28 cellular contexts compared by ENCODE assay signal in genomic region chr17:81815646-81815985, GRCh38. TPM values are rescaled to one million over a fixed set of nuclear protein-coding genes. Genes with fewer than 3 reads are reported as not detected.
DNase-seq lines count a peak whose midpoint lies in the region; ATAC-seq, FAIRE-seq and TF ChIP-seq lines count a peak whose summit lies in the region.
"Had no signal": no experiment of that assay in that cellular context is flagged by ENCODE, and none has a peak within 500 bp of the region (broad histone marks: within the 10 kb centered on the region; RNA-seq: fewer than 3 reads in every experiment).

No MANE protein-coding gene starts in this region.

- no peaks in the 10 kb centered on the region for H3K9me3 Mint-ChIP-seq in stimulated activated naive CD8-positive, alpha-beta T cell treated with anti-CD3 and anti-CD28 coated beads, Interleukin-15, amount 100 ng/mL, for 72 hours
- H3K9me3 Mint-ChIP-seq: brain had no signal

- no peak for TF ChIP-seq EP300 in A549 (IDR thresholded peaks at IDR 0.05)

- no peak overlapping the region for H3K4me3 Mint-ChIP-seq in stimulated activated naive CD8-positive, alpha-beta T cell treated with anti-CD3 and anti-CD28 coated beads, Interleukin-15, amount 100 ng/mL, for 72 hours
- H3K4me3 Mint-ChIP-seq: activated CD8-positive, alpha-beta T cell treated with anti-CD3 and anti-CD28 coated beads, Interleukin-2, amount 10 ng/mL, durations not matched to agents 7 days and 5 days; brain had no signal

- peak; percentile 2 to 5; a peak in 3 of 6 replicates for ATAC-seq in A549
- no peak for ATAC-seq in body of pancreas
- peak in 3 of 4 donors; percentile 4 to 12 (median 9) for ATAC-seq in right lobe of liver
- ATAC-seq in stimulated activated naive CD8-positive, alpha-beta T cell treated with anti-CD3 and anti-CD28 coated beads, Interleukin-15, amount 100 ng/mL, for 72 hours = no peak
- ATAC-seq: activated CD8-positive, alpha-beta T cell treated with anti-CD3 and anti-CD28 coated beads, Interleukin-2, amount 10 ng/mL, durations not matched to agents 7 days and 5 days; Right ventricle myocardium inferior had no signal

- H3K27ac ChIP-seq in A549 (peak overlapping the region; percentile 19 to 67; a peak in 3 of 6 replicates), body of pancreas (peak overlapping the region in 3 of 4 donors; percentile 29 to 61 (median 51)), right lobe of liver (no peak overlapping the region)
- H3K27ac ChIP-seq: 22Rv1, esophagus muscularis mucosa, spleen, thoracic aorta had no signal

- intact Hi-C loops in body of pancreas (cut with DNase I) (no loop called here), right lobe of liver (cut with DNase I) (no loop called here)

- POLR2A ChIA-PET in A549 (lab: Yijun Ruan, JAX) = no interaction called here

- H3K27ac Mint-ChIP-seq in stimulated activated naive CD8-positive, alpha-beta T cell treated with anti-CD3 and anti-CD28 coated beads, Interleukin-15, amount 100 ng/mL, for 72 hours = no peak overlapping the region
- H3K27ac Mint-ChIP-seq: activated CD8-positive, alpha-beta T cell treated with anti-CD3 and anti-CD28 coated beads, Interleukin-2, amount 10 ng/mL, durations not matched to agents 7 days and 5 days; brain had no signal

- peaks cover 22% of the 10 kb centered on the region for H3K27me3 Mint-ChIP-seq in stimulated activated naive CD8-positive, alpha-beta T cell treated with anti-CD3 and anti-CD28 coated beads, Interleukin-15, amount 100 ng/mL, for 72 hours
- H3K27me3 Mint-ChIP-seq: brain had no signal

- no peak for TF ChIP-seq POLR2A in A549 (IDR thresholded peaks at IDR 0.05; ENCODE audit: low read length)
- no peak for TF ChIP-seq POLR2A in body of pancreas (IDR thresholded peaks at IDR 0.05)
- no peak for TF ChIP-seq POLR2A in right lobe of liver (IDR thresholded peaks at IDR 0.05)

- peak overlapping the region; percentile 6; the same call in 1 of the 3 replicates for H3K4me2 ChIP-seq in A549

- CTCF ChIA-PET in A549 (lab: Yijun Ruan, JAX) = interaction anchor here (0.8 to 4.1 kb wide), 5 partner anchors 11 to 83 kb away, joined by 3 to 22 read pairs (median 6); no protein-coding TSS in a partner anchor

- TF ChIP-seq CTCF in A549 (IDR thresholded peaks at IDR 0.05) = no peak
- TF ChIP-seq CTCF in body of pancreas (IDR thresholded peaks at IDR 0.05) = no peak
- TF ChIP-seq CTCF in right lobe of liver (IDR thresholded peaks at IDR 0.05) = no peak

- H3K27me3 ChIP-seq in body of pancreas = peaks cover 0 to 3% of the 10 kb centered on the region in 2 donors
- H3K27me3 ChIP-seq in right lobe of liver = no peaks in the 10 kb centered on the region

- H3K9me3 ChIP-seq in A549 (no peaks in the 10 kb centered on the region), body of pancreas (no peaks in the 10 kb centered on the region), right lobe of liver (no peaks in the 10 kb centered on the region)
- H3K9me3 ChIP-seq: esophagus muscularis mucosa, HAP-1, MG63, spleen, thoracic aorta had no signal

- TF ChIP-seq RAD21 in A549 (conservative IDR thresholded peaks at IDR 0.05 in 1 of 2, IDR thresholded peaks at IDR 0.05 in 1 of 2) = no peak

- WGBS in A549 (ENCODE audit: missing lambda C conversion rate) = 54% methylated on average over 2 of the region's 2 CpGs
- 62 to 64% methylated on average over 2 of the region's 2 CpGs for WGBS in body of pancreas, 2 donors
- no CpG with 5 or more reads among the region's 2 CpGs for WGBS in right lobe of liver (ENCODE audit: insufficient coverage, low coverage, low lambda C conversion rate, missing lambda C conversion rate)

- H3K4me1 Mint-ChIP-seq in stimulated activated naive CD8-positive, alpha-beta T cell treated with anti-CD3 and anti-CD28 coated beads, Interleukin-15, amount 100 ng/mL, for 72 hours = no peaks in the 10 kb centered on the region
- H3K4me1 Mint-ChIP-seq: brain had no signal

- FAIRE-seq in A549 (lab: Jason Lieb, UNC) = no peak
- FAIRE-seq: frontal cortex had no signal

- DNase-seq in A549 (ENCODE audit: low read depth in 1 of 2, low spot score in 1 of 2) (no peak), body of pancreas (no peak), right lobe of liver (no peak), T-helper 9 cell (no peak), SHP77 treated with DMSO at 0.1 percent for 48 hours (lab: John Stamatoyannopoulos, UW) (no peak)
- DNase-seq in stimulated activated naive CD8-positive, alpha-beta T cell treated with anti-CD3 and anti-CD28 coated beads, Interleukin-15, amount 100 ng/mL, for 72 hours = no peak
- DNase-seq: activated CD4-positive, CD25-positive, alpha-beta regulatory T cell; activated CD8-positive, alpha-beta T cell treated with anti-CD3 and anti-CD28 coated beads, Interleukin-2, amount 10 ng/mL, durations not matched to agents 7 days and 5 days; activated gamma-delta T cell treated with Interleukin-2 at 50 U/mL for 16 hours; DMS53; effector memory CD4-positive, alpha-beta T cell; GF-D8; hypothalamus; MG63; nucleus accumbens; spleen; stimulated activated CD4-positive, alpha-beta T cell treated with anti-CD3 and anti-CD28 coated beads, Interleukin-4, amount 100 ng/mL, for 1 hour; stimulated activated naive CD4-positive, alpha-beta T cell had no signal

- peaks cover 32% of the 10 kb centered on the region for H3K4me1 ChIP-seq in A549
- peaks cover 11% of the 10 kb centered on the region for H3K4me1 ChIP-seq in body of pancreas
- no peaks in the 10 kb centered on the region for H3K4me1 ChIP-seq in right lobe of liver
- H3K4me1 ChIP-seq: HAP-1, spleen had no signal

- no peak overlapping the region for H3K4me3 ChIP-seq in A549
- no peak overlapping the region for H3K4me3 ChIP-seq in body of pancreas
- no peak overlapping the region for H3K4me3 ChIP-seq in right lobe of liver
- H3K4me3 ChIP-seq: esophagus muscularis mucosa, HAP-1, MG63, spleen, thoracic aorta had no signal

- H3K36me3 ChIP-seq in body of pancreas (replicated peaks in 1 of 2; ENCODE audit: insufficient read depth in 1 of 2, low read depth in 2 of 2) (no peaks in the 10 kb centered on the region), right lobe of liver (peaks cover 0 to 3% (median 0%) of the 10 kb centered on the region in 4 donors)
- H3K36me3 ChIP-seq: esophagus muscularis mucosa, HAP-1, MG63, spleen, thoracic aorta had no signal

TF ChIP-seq in A549, 52 proteins besides CTCF, POLR2A, EP300 and RAD21 (continues in another document):
- no peak for TF ChIP-seq BHLHE40 (IDR thresholded peaks at IDR 0.05; ENCODE audit: low read depth, low read length)
- TF ChIP-seq, protein P1, sequence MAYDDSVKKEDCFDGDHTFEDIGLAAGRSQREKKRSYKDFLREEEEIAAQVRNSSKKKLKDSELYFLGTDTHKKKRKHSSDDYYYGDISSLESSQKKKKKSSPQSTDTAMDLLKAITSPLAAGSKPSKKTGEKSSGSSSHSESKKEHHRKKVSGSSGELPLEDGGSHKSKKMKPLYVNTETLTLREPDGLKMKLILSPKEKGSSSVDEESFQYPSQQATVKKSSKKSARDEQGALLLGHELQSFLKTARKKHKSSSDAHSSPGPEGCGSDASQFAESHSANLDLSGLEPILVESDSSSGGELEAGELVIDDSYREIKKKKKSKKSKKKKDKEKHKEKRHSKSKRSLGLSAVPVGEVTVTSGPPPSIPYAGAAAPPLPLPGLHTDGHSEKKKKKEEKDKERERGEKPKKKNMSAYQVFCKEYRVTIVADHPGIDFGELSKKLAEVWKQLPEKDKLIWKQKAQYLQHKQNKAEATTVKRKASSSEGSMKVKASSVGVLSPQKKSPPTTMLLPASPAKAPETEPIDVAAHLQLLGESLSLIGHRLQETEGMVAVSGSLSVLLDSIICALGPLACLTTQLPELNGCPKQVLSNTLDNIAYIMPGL (CRISPR knock-in tag; IDR thresholded peaks at IDR 0.05; ENCODE audit: borderline replicate concordance) = no peak

RNA-seq across cellular contexts. Expression of gene GCGR, which starts 11.7 kb away (rescaled TPM):
- polyA plus RNA-seq in A549 (2011; rRNA removed) (0.05 and 0.19 TPM in 2 replicates), A549 (2017; fragmentation: RNase III; extraction: RNeasy Plus Mini Kit Qiagen cat#74134 plus additional on column Dnase treatment) (0.37 to 0.46 TPM (median 0.45 TPM) in 3 replicates)
- polyA plus RNA-seq in A549 (2012; cell fraction: cytosol; rRNA removed) = 0.33 and 0.53 TPM in 2 replicates
- polyA plus RNA-seq in A549 (2012; cell fraction: nucleus; rRNA removed) = 3.8 and 5.6 TPM in 2 replicates
- polyA minus RNA-seq in A549 (2011; rRNA and poly(A)+ RNA removed) = not detected in 2 replicates
- total RNA-seq in body of pancreas (1 to 10 TPM in 1 of 2 donors, under 1 TPM in 1; 0.52 to 5.3 TPM), right lobe of liver (100 to 1,000 TPM in 2 of 6 experiments, 10 to 100 TPM in 4; 39.5 to 146 (median 68.5) TPM)
- total RNA-seq: activated CD8-positive, alpha-beta T cell treated with anti-CD3 and anti-CD28 coated beads, Interleukin-2, amount 10 ng/mL, durations not matched to agents 7 days and 5 days; chondrocyte; frontal cortex; lung microvascular endothelial cell; myocyte; Right ventricle myocardium inferior; thoracic aorta had no signal

RNA-seq across cellular contexts. Expression of gene MCRIP1, which starts 17.5 kb away (rescaled TPM):
- polyA plus RNA-seq in A549 (2011; rRNA removed) = 30.9 and 32.0 TPM in 2 replicates
- 87.2 and 126 TPM in 2 replicates for polyA plus RNA-seq in A549 (2012; cell fraction: cytosol; rRNA removed)
- 108 and 113 TPM in 2 replicates for polyA plus RNA-seq in A549 (2012; cell fraction: nucleus; rRNA removed)
- polyA plus RNA-seq in A549 (2017; fragmentation: RNase III; extraction: RNeasy Plus Mini Kit Qiagen cat#74134 plus additional on column Dnase treatment) = 43.9 to 51.0 TPM (median 45.1 TPM) in 3 replicates
- polyA minus RNA-seq in A549 (2011; rRNA and poly(A)+ RNA removed) = 8.6 and 12.1 TPM in 2 replicates
- 10 to 100 TPM; 46.1 to 65.6 TPM for total RNA-seq in body of pancreas
- total RNA-seq in right lobe of liver = 10 to 100 TPM; 19.0 to 32.6 (median 25.7) TPM

RNA-seq across cellular contexts. Expression of gene PPP1R27, which starts 19.2 kb away (rescaled TPM):
- polyA plus RNA-seq in A549 (2011; rRNA removed) (not detected in 2 replicates), A549 (2017; fragmentation: RNase III; extraction: RNeasy Plus Mini Kit Qiagen cat#74134 plus additional on column Dnase treatment) (0.09 TPM in 1 of 3 replicates, not detected in the others)
- polyA plus RNA-seq in A549 (2012; cell fraction: cytosol; rRNA removed) = 0.30 and 0.39 TPM in 2 replicates
- 0.43 and 0.86 TPM in 2 replicates for polyA plus RNA-seq in A549 (2012; cell fraction: nucleus; rRNA removed)
- not detected in 2 replicates for polyA minus RNA-seq in A549 (2011; rRNA and poly(A)+ RNA removed)
- total RNA-seq in body of pancreas (not detected), right lobe of liver (under 1 TPM in 3 of 6 experiments, not detected in 3; 0.27 to 0.62 (median 0.40) TPM)
- total RNA-seq: activated CD8-positive, alpha-beta T cell treated with anti-CD3 and anti-CD28 coated beads, Interleukin-2, amount 10 ng/mL, durations not matched to agents 7 days and 5 days; chondrocyte; esophagus muscularis mucosa; frontal cortex; lung microvascular endothelial cell; Right ventricle myocardium inferior; spleen; thoracic aorta had no signal

RNA-seq across cellular contexts. Expression of gene P4HB, which starts 44.7 kb away (rescaled TPM):
- polyA plus RNA-seq in A549 (2011; rRNA removed) = 102 and 285 TPM in 2 replicates
- 93.4 and 125 TPM in 2 replicates for polyA plus RNA-seq in A549 (2012; cell fraction: cytosol; rRNA removed)
- 245 and 308 TPM in 2 replicates for polyA plus RNA-seq in A549 (2012; cell fraction: nucleus; rRNA removed)
- polyA plus RNA-seq in A549 (2017; fragmentation: RNase III; extraction: RNeasy Plus Mini Kit Qiagen cat#74134 plus additional on column Dnase treatment) = 606 to 622 TPM (median 607 TPM) in 3 replicates
- polyA minus RNA-seq in A549 (2011; rRNA and poly(A)+ RNA removed) = 213 and 224 TPM in 2 replicates
- 1,000 to 10,000 TPM; 1,462 to 4,394 TPM for total RNA-seq in body of pancreas
- 1,000 to 10,000 TPM in 5 of 6 experiments, 100 to 1,000 TPM in 1; 856 to 5,039 (median 1,455) TPM for total RNA-seq in right lobe of liver

RNA-seq across cellular contexts. Expression of gene ARHGDIA, which starts 55.5 kb away (rescaled TPM):
- polyA plus RNA-seq in A549 (2011; rRNA removed) (44.3 and 64.0 TPM in 2 replicates), A549 (2017; fragmentation: RNase III; extraction: RNeasy Plus Mini Kit Qiagen cat#74134 plus additional on column Dnase treatment) (497 to 567 TPM (median 503 TPM) in 3 replicates)
- polyA plus RNA-seq in A549 (2012; cell fraction: cytosol; rRNA removed) = 289 and 364 TPM in 2 replicates
- polyA plus RNA-seq in A549 (2012; cell fraction: nucleus; rRNA removed) = 444 and 691 TPM in 2 replicates
- polyA minus RNA-seq in A549 (2011; rRNA and poly(A)+ RNA removed) = 45.3 and 70.2 TPM in 2 replicates
- total RNA-seq in body of pancreas (100 to 1,000 TPM; 109 to 141 TPM), right lobe of liver (100 to 1,000 TPM in 5 of 6 experiments, 10 to 100 TPM in 1; 92.4 to 162 (median 137) TPM)

Comparison
In these comparisons a context has a peak if more than half of its experiments do, and no peak if none do; other contexts are left out.
1. ATAC-seq: peak in A549 (2 of 2) and right lobe of liver (3 of 4); none in body of pancreas (single experiment) and stimulated activated naive CD8-positive, alpha-beta T cell treated with anti-CD3 and anti-CD28 coated beads, Interleukin-15, amount 100 ng/mL, for 72 hours (single experiment).
2. H3K27ac ChIP-seq: peak in A549 (2 of 2) and body of pancreas (3 of 4); none in right lobe of liver (0 of 3).
3. RNA of gene GCGR, which starts 11.7 kb away (total RNA-seq): 39.5 to 146 TPM in right lobe of liver; 0.52 to 5.3 TPM in body of pancreas; every median in the first group is over 4 times any median in the second.